ENCODE assay signal across 14 cellular contexts in genomic region chr5:171757853-171758535, GRCh38. TPM values are rescaled to one million over a fixed set of nuclear protein-coding genes. Genes with fewer than 3 reads are reported as not detected.
A peak's percentile ranks its signal among the peaks of the same experiment; 100 is the strongest.
DNase-seq lines count a peak whose midpoint lies in the region; ATAC-seq and TF ChIP-seq lines count a peak whose summit lies in the region.
"Had no signal": no experiment of that assay in that cellular context is flagged by ENCODE, and none has a peak within 500 bp of the region (broad histone marks: within the 10 kb centered on the region; RNA-seq: fewer than 3 reads in every experiment).

No MANE protein-coding gene starts in this region.

- peak overlapping the region; percentile 47 for H3K27ac Mint-ChIP-seq in chondrocyte (ENCODE audit: unreplicated experiment)
- H3K27ac Mint-ChIP-seq: activated naive CD4-positive, alpha-beta T cell treated with anti-CD3 and anti-CD28 coated beads, Interleukin-2, amount 10 ng/mL, durations not matched to agents 7 days and 5 days; WTC11 had no signal

- H3K4me1 Mint-ChIP-seq in chondrocyte (ENCODE audit: low read depth): peaks cover 15% of the 10 kb centered on the region
- H3K4me1 Mint-ChIP-seq: activated naive CD4-positive, alpha-beta T cell treated with anti-CD3 and anti-CD28 coated beads, Interleukin-2, amount 10 ng/mL, durations not matched to agents 7 days and 5 days; WTC11 had no signal

- peak; percentile 37 for DNase-seq in GM04504 (ENCODE audit: low read depth)
- DNase-seq in M059J (ENCODE audit: low read depth): peak; percentile 88
- DNase-seq in chondrocyte (ENCODE audit: low spot score): no peak
- peak; percentile 47 for DNase-seq in renal cortical epithelial cell (ENCODE audit: low read depth)
- DNase-seq in NCI-H2029 (lab: John Stamatoyannopoulos, UW): no peak
- no peak for DNase-seq in NCI-H510A (lab: John Stamatoyannopoulos, UW)
- DNase-seq: activated naive CD4-positive, alpha-beta T cell treated with anti-CD3 and anti-CD28 coated beads, Interleukin-2, amount 10 ng/mL, durations not matched to agents 7 days and 5 days; mesendoderm; NCI-H1092 treated with DMSO at 0.1 percent for 48 hours; sigmoid colon had no signal

- TF ChIP-seq CTCF in chondrocyte (IDR thresholded peaks at IDR 0.05): no peak

- H3K27me3 Mint-ChIP-seq in chondrocyte (ENCODE audit: low read depth): no peaks in the 10 kb centered on the region

- peaks cover 5% of the 10 kb centered on the region for H3K9me3 Mint-ChIP-seq in chondrocyte (ENCODE audit: low read depth)
- H3K9me3 Mint-ChIP-seq: activated naive CD4-positive, alpha-beta T cell treated with anti-CD3 and anti-CD28 coated beads, Interleukin-2, amount 10 ng/mL, durations not matched to agents 7 days and 5 days; WTC11 had no signal

- H3K4me3 Mint-ChIP-seq in chondrocyte (ENCODE audit: unreplicated experiment): no peak overlapping the region
- H3K4me3 Mint-ChIP-seq: activated naive CD4-positive, alpha-beta T cell treated with anti-CD3 and anti-CD28 coated beads, Interleukin-2, amount 10 ng/mL, durations not matched to agents 7 days and 5 days; WTC11 had no signal

- H3K36me3 Mint-ChIP-seq in chondrocyte (ENCODE audit: low read depth): no peaks in the 10 kb centered on the region
- H3K36me3 Mint-ChIP-seq: activated naive CD4-positive, alpha-beta T cell treated with anti-CD3 and anti-CD28 coated beads, Interleukin-2, amount 10 ng/mL, durations not matched to agents 7 days and 5 days; WTC11 had no signal

- ATAC-seq in GM21825 (IDR thresholded peaks at IDR 0.05; ENCODE audit: unreplicated experiment) (no peak), HG02840 (IDR thresholded peaks at IDR 0.05; ENCODE audit: low FRiP score, unreplicated experiment) (no peak)
- ATAC-seq: WTC11 had no signal

RNA-seq across cellular contexts. Expression of gene SMIM23, which starts 27.6 kb away (rescaled TPM):
- total RNA-seq in M059J (2014; rRNA removed; shearing (Covaris generic)): not detected in 2 replicates
- total RNA-seq in chondrocyte: not detected in 3 replicates
- not detected in 2 replicates for total RNA-seq in renal cortical epithelial cell
- total RNA-seq: OCI-LY7, sigmoid colon, WTC11 had no signal

Comparison
In these comparisons a context has a peak if more than half of its experiments do, and no peak if none do; other contexts are left out.
1. DNase-seq: peak in GM04504 (single experiment), M059J (single experiment) and renal cortical epithelial cell (single experiment); none in chondrocyte (single experiment), NCI-H2029 (single experiment) and NCI-H510A (single experiment).